ENCODE assay signal across 4 cellular contexts in the genomic region with DNA sequence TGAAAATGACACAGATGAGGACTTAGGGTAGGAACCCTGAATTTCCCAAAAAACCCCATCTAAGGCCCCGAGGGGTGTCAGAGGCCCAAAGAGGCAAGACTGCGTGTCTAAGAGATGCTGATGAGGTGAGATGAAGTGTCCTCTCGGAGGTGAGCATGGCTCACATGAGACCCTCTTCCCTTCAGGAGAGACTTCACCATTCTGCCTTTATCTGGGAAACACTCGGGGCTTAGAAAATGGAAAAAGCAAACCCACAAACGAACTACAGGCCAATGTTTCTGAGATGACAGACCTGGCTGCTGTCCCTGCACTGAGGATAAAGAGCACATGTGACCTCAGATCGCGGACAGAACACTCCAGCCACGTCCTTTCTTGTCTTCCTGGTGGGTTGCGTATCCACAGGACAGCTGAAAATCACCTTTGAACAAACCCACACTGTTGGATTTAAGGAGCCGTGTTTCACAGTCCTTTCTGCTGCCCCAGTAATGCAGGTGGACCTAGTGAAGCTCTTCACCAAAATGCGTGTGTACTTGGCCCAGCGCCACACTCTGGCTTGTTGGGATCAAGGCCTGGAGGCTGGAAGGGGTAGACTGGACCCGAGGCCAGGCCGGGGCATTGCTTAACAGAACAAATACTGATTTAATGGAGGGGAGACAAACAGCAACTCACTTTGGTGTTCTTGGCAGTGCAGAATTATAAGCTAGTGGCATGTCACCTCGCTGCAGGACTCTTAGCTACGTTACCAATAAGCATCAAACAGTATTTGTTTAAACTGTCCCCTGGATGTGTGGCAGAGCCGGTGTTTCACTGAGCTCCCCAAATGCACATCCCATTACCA. TPM values are rescaled to one million over a fixed set of nuclear protein-coding genes. Genes with fewer than 3 reads are reported as not detected.
"Had no signal": no experiment of that assay in that cellular context is flagged by ENCODE, and none has a peak within 500 bp of the region (broad histone marks: within the 10 kb centered on the region; RNA-seq: fewer than 3 reads in every experiment).

No MANE protein-coding gene starts in this region.

RNA-seq across cellular contexts. Expression of a gene that starts 15.3 kb away (rescaled TPM):
- total RNA-seq: HT1080, LHCN-M2, SJCRH30 had no signal
- polyA plus RNA-seq: IgD-negative memory B cell had no signal

RNA-seq across cellular contexts. Expression of a gene that starts 18.5 kb away (rescaled TPM):
- total RNA-seq: HT1080, LHCN-M2, SJCRH30 had no signal
- polyA plus RNA-seq: IgD-negative memory B cell had no signal
